Comparison of ENCODE assay signal across 6 cellular contexts in the genomic region with DNA sequence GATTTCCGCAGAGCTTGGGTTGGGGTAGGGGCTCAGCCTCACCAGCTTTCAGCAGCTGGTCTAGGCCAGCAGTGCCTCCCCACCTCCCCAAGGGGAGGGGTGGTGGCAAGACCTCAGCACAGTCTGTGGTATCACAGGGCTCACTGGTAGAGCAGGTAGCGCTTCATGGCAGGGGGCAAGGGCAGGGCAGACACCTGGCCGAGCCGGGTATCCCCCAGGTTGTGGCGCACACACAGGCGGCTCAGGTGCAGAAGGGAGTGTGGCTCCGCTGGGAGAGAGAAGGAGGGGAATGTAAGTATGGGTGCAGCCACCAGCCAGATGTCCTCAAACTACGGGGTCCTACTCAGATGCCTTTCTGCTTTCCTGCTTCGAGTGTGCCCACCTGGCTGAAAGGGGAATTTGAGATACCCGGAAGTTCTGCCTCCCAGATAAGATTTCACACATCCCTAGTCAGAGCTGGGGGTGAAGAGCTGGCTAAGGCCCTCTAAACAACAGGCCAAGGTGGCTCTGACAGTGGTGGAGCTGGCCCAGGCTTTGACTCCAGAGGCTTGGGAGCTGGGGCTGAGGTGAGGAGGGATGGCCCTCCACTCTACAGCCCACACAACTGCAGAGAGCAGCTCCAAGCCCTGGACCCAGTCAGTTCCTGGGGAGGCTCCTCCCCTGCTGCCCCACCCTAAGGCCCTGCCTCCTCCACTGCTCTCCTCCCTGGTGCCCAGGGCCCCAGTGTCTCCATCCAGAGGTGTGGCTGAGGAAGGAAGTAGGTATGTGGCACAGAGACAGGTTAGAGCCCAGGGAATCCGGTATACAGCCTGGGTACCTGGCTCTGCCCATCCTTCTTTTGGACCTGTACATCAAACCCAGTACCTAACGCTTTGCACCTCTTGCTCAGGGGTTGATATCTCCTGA. TPM values are rescaled to one million over a fixed set of nuclear protein-coding genes. Genes with fewer than 3 reads are reported as not detected.
A peak's percentile ranks its signal among the peaks of the same experiment; 100 is the strongest.
DNase-seq lines count a peak whose midpoint lies in the region; ATAC-seq and TF ChIP-seq lines count a peak whose summit lies in the region.

No MANE protein-coding gene starts in this region.

- H3K4me1 Mint-ChIP-seq in T-helper 1 cell treated with Interleukin-12 subunit alpha and Interleukin-12 subunit beta and Interleukin-4 antibody, amounts not matched to agents 30 μg/mL and 1 μg/mL, for 36 hours (ENCODE audit: low read depth): peaks cover 53% of the 10 kb centered on the region

- H3K27ac Mint-ChIP-seq in T-helper 1 cell treated with Interleukin-12 subunit alpha and Interleukin-12 subunit beta and Interleukin-4 antibody, amounts not matched to agents 30 μg/mL and 1 μg/mL, for 36 hours: peak overlapping the region; percentile 89

- peak; percentile 61 for DNase-seq in DMS 273 (lab: John Stamatoyannopoulos, UW; ENCODE audit: unreplicated experiment)
- no peak for DNase-seq in DMS 273 treated with DMSO at 0.1 percent for 48 hours (lab: John Stamatoyannopoulos, UW)
- DNase-seq in left ventricle myocardium inferior: no peak
- DNase-seq in tibial artery: no peak

- no peak for ATAC-seq in GM21737 (IDR thresholded peaks at IDR 0.05; ENCODE audit: unreplicated experiment)

- H3K27me3 ChIP-seq in left ventricle myocardium inferior (ENCODE audit: low read depth) (no peaks in the 10 kb centered on the region), tibial artery (no peaks in the 10 kb centered on the region)

- H3K9me3 Mint-ChIP-seq in T-helper 1 cell treated with Interleukin-12 subunit alpha and Interleukin-12 subunit beta and Interleukin-4 antibody, amounts not matched to agents 30 μg/mL and 1 μg/mL, for 36 hours: no peaks in the 10 kb centered on the region

- peak overlapping the region; percentile 89 for H3K4me3 Mint-ChIP-seq in T-helper 1 cell treated with Interleukin-12 subunit alpha and Interleukin-12 subunit beta and Interleukin-4 antibody, amounts not matched to agents 30 μg/mL and 1 μg/mL, for 36 hours

- H3K4me3 ChIP-seq in left ventricle myocardium inferior (peak overlapping the region; percentile 89), tibial artery (peak overlapping the region; percentile 73 to 76)

- H3K36me3 ChIP-seq in left ventricle myocardium inferior (peaks cover 31% of the 10 kb centered on the region), tibial artery (peaks cover 10 to 28% (median 21%) of the 10 kb centered on the region in 3 donors)

- no peaks in the 10 kb centered on the region for H3K9me3 ChIP-seq in left ventricle myocardium inferior (replicated peaks)
- H3K9me3 ChIP-seq in tibial artery: no peaks in the 10 kb centered on the region

- H3K27me3 Mint-ChIP-seq in T-helper 1 cell treated with Interleukin-12 subunit alpha and Interleukin-12 subunit beta and Interleukin-4 antibody, amounts not matched to agents 30 μg/mL and 1 μg/mL, for 36 hours (ENCODE audit: low read depth): no peaks in the 10 kb centered on the region

- no peak for TF ChIP-seq CTCF in left ventricle myocardium inferior (IDR thresholded peaks at IDR 0.05; ENCODE audit: borderline replicate concordance)
- TF ChIP-seq CTCF in tibial artery (IDR thresholded peaks at IDR 0.05): no peak

- H3K36me3 Mint-ChIP-seq in T-helper 1 cell treated with Interleukin-12 subunit alpha and Interleukin-12 subunit beta and Interleukin-4 antibody, amounts not matched to agents 30 μg/mL and 1 μg/mL, for 36 hours (ENCODE audit: low read depth): peaks cover 48% of the 10 kb centered on the region

- H3K27ac ChIP-seq in left ventricle myocardium inferior (replicated peaks) (peak overlapping the region; percentile 90), tibial artery (peak overlapping the region; percentile 86 to 88)

- H3K4me1 ChIP-seq in left ventricle myocardium inferior (peaks cover 68% of the 10 kb centered on the region), tibial artery (peaks cover 0 to 59% (median 44%) of the 10 kb centered on the region in 4 donors)

- intact Hi-C loops in left ventricle myocardium inferior (cut with micrococcal nuclease) (no loop called here), tibial artery (cut with DNase I; ENCODE audit: low total_unique reads) (no loop called here)

RNA-seq across cellular contexts. Expression of gene SPSB2, which starts 1.8 kb away (rescaled TPM):
- 3.2 TPM for total RNA-seq in left ventricle myocardium inferior

RNA-seq across cellular contexts. Expression of gene TPI1, which starts 4.0 kb away (rescaled TPM):
- total RNA-seq in left ventricle myocardium inferior: 753 TPM

RNA-seq across cellular contexts. Expression of gene USP5, which starts 19.4 kb away (rescaled TPM):
- 73.6 TPM for total RNA-seq in left ventricle myocardium inferior

RNA-seq across cellular contexts. Expression of gene CDCA3, which starts 20.2 kb away (rescaled TPM):
- total RNA-seq in left ventricle myocardium inferior: 0.55 TPM

RNA-seq across cellular contexts. Expression of gene GNB3, which starts 30.6 kb away (rescaled TPM):
- 7.5 TPM for total RNA-seq in left ventricle myocardium inferior
